ENCODE assay signal across 22 cellular contexts in genomic region chr1:234870020-234870378, GRCh38.
DNase-seq lines count a peak whose midpoint lies in the region; ATAC-seq, FAIRE-seq and TF ChIP-seq lines count a peak whose summit lies in the region.
"Had no signal": no experiment of that assay in that cellular context is flagged by ENCODE, and none has a peak within 500 bp of the region (broad histone marks: within the 10 kb centered on the region; RNA-seq: fewer than 3 reads in every experiment).

No MANE protein-coding gene starts in this region.

- FAIRE-seq in HepG2 (lab: Jason Lieb, UNC) = no peak
- FAIRE-seq: H1 had no signal

- no peaks in the 10 kb centered on the region for H3K27me3 Mint-ChIP-seq in stimulated activated memory B cell treated with anti-CD40 and anti-IgM and Interleukin-4, amounts not matched to agents 10 μg/mL and 1 μg/mL and 100 μg/mL, for 72 hours
- H3K27me3 Mint-ChIP-seq in Calu3 (ENCODE audit: unreplicated experiment) = no peaks in the 10 kb centered on the region

- TF ChIP-seq EP300 in HepG2 (IDR thresholded peaks at IDR 0.05; ENCODE audit: low read depth in 2 of 2, low read length in 2 of 2) (no peak), HepG2 (CRISPR knock-in tag; IDR thresholded peaks at IDR 0.05; ENCODE audit: borderline replicate concordance) (no peak)

- peak overlapping the region; percentile 16 for H3K27ac Mint-ChIP-seq in stimulated activated memory B cell treated with anti-CD40 and anti-IgM and Interleukin-4, amounts not matched to agents 10 μg/mL and 1 μg/mL and 100 μg/mL, for 72 hours
- H3K27ac Mint-ChIP-seq in Calu3 (ENCODE audit: unreplicated experiment) = no peak overlapping the region

- DNase-seq in HepG2 (ENCODE audit: low spot score) = no peak
- no peak for DNase-seq in right lobe of liver
- DNase-seq in NCI-H524 (lab: John Stamatoyannopoulos, UW) = peak; percentile 87 to 88
- DNase-seq in cerebellar cortex (ENCODE audit: low spot score) = peak; percentile 33
- no peak for DNase-seq in NCI-H526 treated with DMSO at 0.1 percent for 48 hours (lab: John Stamatoyannopoulos, UW)
- no peak for DNase-seq in cerebellum (ENCODE audit: low spot score)
- DNase-seq in Calu3 = no peak
- DNase-seq: activated CD4-positive, alpha-beta T cell treated with anti-CD3 and anti-CD28 coated beads for 48 hours; activated naive CD4-positive, alpha-beta T cell treated with anti-CD3 and anti-CD28 coated beads, Interleukin-2, amount 50 U/mL, for 16 hours; activated T-cell treated with anti-CD3 and anti-CD28 coated beads, Interleukin-2, amount 50 U/mL, for 48 hours; BE2C; DMS79; KG1; MM.1S; NCI-H187 treated with DMSO at 0.1 percent for 48 hours; stimulated activated CD4-positive, alpha-beta T cell treated with anti-CD3 and anti-CD28 coated beads, Interleukin-4, amount 100 ng/mL, for 4 hours; stimulated activated naive CD8-positive, alpha-beta T cell treated with anti-CD3 and anti-CD28 coated beads, Interleukin-15, Interleukin-2, amounts not matched to agents 100 U/mL and 50 U/mL, for 24 hours had no signal

- ATAC-seq in HepG2 = no peak
- no peak for ATAC-seq in right lobe of liver
- no peak for ATAC-seq in stimulated activated memory B cell treated with anti-CD40 and anti-IgM and Interleukin-4, amounts not matched to agents 10 μg/mL and 1 μg/mL and 100 μg/mL, for 72 hours
- ATAC-seq: stimulated activated naive CD8-positive, alpha-beta T cell treated with anti-CD3 and anti-CD28 coated beads, Interleukin-15, Interleukin-2, amounts not matched to agents 100 U/mL and 50 U/mL, for 24 hours had no signal

- no peaks in the 10 kb centered on the region; a peak in 1 of 5 replicates for H3K36me3 ChIP-seq in HepG2 (replicated peaks in 1 of 2; ENCODE audit: control insufficient read depth in 1 of 2, insufficient read depth in 2 of 2, low read length in 2 of 2)
- H3K36me3 ChIP-seq in right lobe of liver = no peaks in the 10 kb centered on the region
- H3K36me3 ChIP-seq: BE2C, cardiac muscle cell, tibial artery had no signal

- H3K4me2 ChIP-seq in HepG2 (ENCODE audit: low read depth, low read length) = no peak overlapping the region

- no peaks in the 10 kb centered on the region for H4K20me1 ChIP-seq in HepG2 (ENCODE audit: insufficient read depth, low read length)

- in situ Hi-C loops in HepG2 (cut with HindIII; ENCODE audit: extremely low pct_ligation_motif_present, low pct_unique_long_range_greater_than_20kb) = loop anchor here (10.0 kb wide), 1 partner anchor 375 kb away; no protein-coding TSS in a partner anchor

- 100% methylated on average over 2 of the region's 2 CpGs for WGBS in HepG2 (ENCODE audit: low lambda C conversion rate)
- WGBS in right lobe of liver (ENCODE audit: insufficient coverage, low coverage, low lambda C conversion rate, missing lambda C conversion rate) = 95% methylated on average over 2 of the region's 2 CpGs

- CTCF ChIA-PET in HepG2 (lab: Yijun Ruan, JAX; ENCODE audit: low intra/inter-chr PET ratio, low total read pairs) (no interaction called here), Calu3 (lab: Charles Lee) (no interaction called here)

- TF ChIP-seq POLR2A in HepG2 (IDR thresholded peaks at IDR 0.05; ENCODE audit: insufficient read depth in 1 of 2, low read depth in 2 of 2, low read length in 2 of 2) (no peak), right lobe of liver (IDR thresholded peaks at IDR 0.05) (no peak)

- no peak overlapping the region for H3K9ac ChIP-seq in HepG2 (ENCODE audit: insufficient read depth, low read depth, low read length)

- no peak overlapping the region for H3K4me3 Mint-ChIP-seq in stimulated activated memory B cell treated with anti-CD40 and anti-IgM and Interleukin-4, amounts not matched to agents 10 μg/mL and 1 μg/mL and 100 μg/mL, for 72 hours
- H3K4me3 Mint-ChIP-seq in Calu3 (ENCODE audit: low read depth, unreplicated experiment) = no peak overlapping the region

- TF ChIP-seq RAD21 in HepG2 (CRISPR knock-in tag; IDR thresholded peaks at IDR 0.05) = no peak

- peaks cover 5% of the 10 kb centered on the region for H3K79me2 ChIP-seq in HepG2 (ENCODE audit: insufficient read depth, low read length)

- no peak for TF ChIP-seq CTCF in HepG2 (CRISPR knock-in tag; IDR thresholded peaks at IDR 0.05)
- TF ChIP-seq CTCF in right lobe of liver (IDR thresholded peaks at IDR 0.05) = no peak
- no peak for TF ChIP-seq CTCF in Calu3 (IDR thresholded peaks at IDR 0.05; ENCODE audit: unreplicated experiment)

- BruUV-seq in HepG2 (replicated peaks; lab: Mats Ljungman, UMichigan) (no TSS peak), Calu3 (replicated peaks; lab: Mats Ljungman, UMichigan) (no TSS peak)

- no peaks in the 10 kb centered on the region for H3K9me3 ChIP-seq in HepG2 (ENCODE audit: low read length)
- H3K9me3 ChIP-seq in right lobe of liver = no peaks in the 10 kb centered on the region
- H3K9me3 ChIP-seq: BE2C, tibial artery had no signal

- H3K27ac ChIP-seq in HepG2 (ENCODE audit: extremely low read length, insufficient read depth, low read length) = no peak overlapping the region
- H3K27ac ChIP-seq in right lobe of liver = no peak overlapping the region
- H3K27ac ChIP-seq: cardiac muscle cell, VCaP had no signal

- no peak overlapping the region for H2AFZ ChIP-seq in HepG2 (ENCODE audit: low read length)

- peaks cover 80% of the 10 kb centered on the region for H3K4me1 ChIP-seq in HepG2 (ENCODE audit: insufficient read depth, low read length)
- H3K4me1 ChIP-seq in right lobe of liver = peaks cover 0 to 20% (median 8%) of the 10 kb centered on the region in 4 donors

- H3K4me3 ChIP-seq in HepG2 (replicated peaks in 1 of 3; ENCODE audit: insufficient read depth in 1 of 3, low read depth in 2 of 3, low read length in 3 of 3) = no peak overlapping the region
- H3K4me3 ChIP-seq in right lobe of liver = no peak overlapping the region
- H3K4me3 ChIP-seq: cardiac muscle cell, tibial artery had no signal

- intact Hi-C loops in HepG2 (cut with micrococcal nuclease; ENCODE audit: unreplicated experiment) (loop anchor here (10.0 kb wide), 1 partner anchor 55 kb away; no protein-coding TSS in a partner anchor), right lobe of liver (cut with DNase I) (no loop called here), Calu3 (cut with micrococcal nuclease; ENCODE audit: unreplicated experiment) (loop anchor here (5.0 kb wide), 1 partner anchor 148 kb away; no protein-coding TSS in a partner anchor)

- H3K27me3 ChIP-seq in HepG2 (ENCODE audit: control insufficient read depth in 1 of 2, insufficient read depth in 2 of 2, low read length in 2 of 2) (no peaks in the 10 kb centered on the region; a peak in 1 of 5 replicates), right lobe of liver (no peaks in the 10 kb centered on the region)
- H3K27me3 ChIP-seq: BE2C, cardiac muscle cell, tibial artery had no signal

- H3K36me3 Mint-ChIP-seq in stimulated activated memory B cell treated with anti-CD40 and anti-IgM and Interleukin-4, amounts not matched to agents 10 μg/mL and 1 μg/mL and 100 μg/mL, for 72 hours = no peaks in the 10 kb centered on the region
- H3K36me3 Mint-ChIP-seq in Calu3 (ENCODE audit: insufficient read depth, unreplicated experiment) = peaks cover 28% of the 10 kb centered on the region

- POLR2A ChIA-PET in HepG2 (lab: Yijun Ruan, JAX) = no interaction called here

- H3K4me1 Mint-ChIP-seq in stimulated activated memory B cell treated with anti-CD40 and anti-IgM and Interleukin-4, amounts not matched to agents 10 μg/mL and 1 μg/mL and 100 μg/mL, for 72 hours = peaks cover 10% of the 10 kb centered on the region
- H3K4me1 Mint-ChIP-seq in Calu3 (ENCODE audit: low read depth, unreplicated experiment) = peaks cover 63% of the 10 kb centered on the region

- no peaks in the 10 kb centered on the region for H3K9me3 Mint-ChIP-seq in stimulated activated memory B cell treated with anti-CD40 and anti-IgM and Interleukin-4, amounts not matched to agents 10 μg/mL and 1 μg/mL and 100 μg/mL, for 72 hours
- no peaks in the 10 kb centered on the region for H3K9me3 Mint-ChIP-seq in Calu3 (ENCODE audit: low read depth, unreplicated experiment)

TF ChIP-seq in HepG2, 621 proteins besides CTCF, POLR2A, EP300 and RAD21:
- peak; percentile 84; the same call in 1 of the 2 replicates for TF ChIP-seq ZNF768 (CRISPR knock-in tag; IDR thresholded peaks at IDR 0.05)
- TF ChIP-seq KLF16 (CRISPR knock-in tag; IDR thresholded peaks at IDR 0.05) = no peak

Comparison
In these comparisons a context has a peak if more than half of its experiments do, and no peak if none do; other contexts are left out.
1. intact Hi-C loops: an anchor here in HepG2 (10.0 kb wide) and Calu3 (5.0 kb wide); none called in right lobe of liver.
2. DNase-seq: peak in NCI-H524 (2 of 2) and cerebellar cortex (single experiment); none in HepG2 (single experiment), right lobe of liver (0 of 3), NCI-H526 treated with DMSO at 0.1 percent for 48 hours (single experiment), cerebellum (single experiment) and Calu3 (single experiment).